Comparison of ENCODE assay signal across 14 cellular contexts in genomic region chr5:15249152-15249551, GRCh38.
DNase-seq lines count a peak whose midpoint lies in the region; ATAC-seq, FAIRE-seq and TF ChIP-seq lines count a peak whose summit lies in the region.
"Had no signal": no experiment of that assay in that cellular context is flagged by ENCODE, and none has a peak within 500 bp of the region (broad histone marks: within the 10 kb centered on the region; RNA-seq: fewer than 3 reads in every experiment).

No MANE protein-coding gene starts in this region.

- peaks cover 2% of the 10 kb centered on the region for H3K9me3 ChIP-seq in osteoblast (ENCODE audit: low read depth, low read length)

- H3K27me3 ChIP-seq in osteoblast (ENCODE audit: insufficient read depth, low read length): no peaks in the 10 kb centered on the region

- H3K36me3 ChIP-seq in osteoblast (ENCODE audit: insufficient read depth, low read length): no peaks in the 10 kb centered on the region

- no peak overlapping the region for H2AFZ ChIP-seq in osteoblast (ENCODE audit: low read length)

- peak overlapping the region; percentile 53 for H3K27ac ChIP-seq in osteoblast (ENCODE audit: low read depth, low read length)
- H3K27ac ChIP-seq: epithelial cell of prostate had no signal

- FAIRE-seq in GM12892 (lab: Jason Lieb, UNC): no peak
- FAIRE-seq: GM12878 had no signal

- no peaks in the 10 kb centered on the region for H4K20me1 ChIP-seq in osteoblast (ENCODE audit: insufficient read depth, low read length)

- ATAC-seq in HG03442 (IDR thresholded peaks at IDR 0.05; ENCODE audit: unreplicated experiment) (no peak), GM19328 (IDR thresholded peaks at IDR 0.05; ENCODE audit: unreplicated experiment) (no peak)
- ATAC-seq: GM12878, left cardiac atrium had no signal

- no peak for TF ChIP-seq POLR2A in GM12892 (IDR thresholded peaks at IDR 0.05; ENCODE audit: low read depth, low read length)

- H3K4me2 ChIP-seq in osteoblast (ENCODE audit: insufficient read depth, low read length): peak overlapping the region; percentile 34

- DNase-seq in GM04503 (ENCODE audit: low read depth): peak; percentile 83
- peak; percentile 67 to 96 for DNase-seq in NOMO-1 (lab: John Stamatoyannopoulos, UW; ENCODE audit: unreplicated experiment in 2 of 2)
- DNase-seq in cardiac fibroblast (ENCODE audit: low read depth in 2 of 2): peak; percentile 71 to 83
- no peak for DNase-seq in osteoblast (ENCODE audit: insufficient read length, low spot score, missing footprints)
- DNase-seq in medulla oblongata (ENCODE audit: extremely low spot score): no peak
- DNase-seq in GM12892 (ENCODE audit: insufficient read length): no peak
- DNase-seq: amygdala; CD8-positive, alpha-beta memory T cell; left cardiac atrium; NCI-H1436 had no signal

- H3K4me3 ChIP-seq in cardiac fibroblast (replicated peaks in 1 of 2; ENCODE audit: low read depth in 2 of 2, low read length in 2 of 2) (no peak overlapping the region), osteoblast (ENCODE audit: insufficient read depth, low read length) (no peak overlapping the region)
- H3K4me3 ChIP-seq: GM12878 had no signal

- H3K79me2 ChIP-seq in osteoblast (ENCODE audit: insufficient read depth, low read length): no peaks in the 10 kb centered on the region

- no peak for TF ChIP-seq CTCF in cardiac fibroblast (IDR thresholded peaks at IDR 0.05; ENCODE audit: low read depth, low read length)
- no peak for TF ChIP-seq CTCF in osteoblast (IDR thresholded peaks at IDR 0.05; ENCODE audit: extremely low read depth, low read depth, low read length)

- peaks cover 10% of the 10 kb centered on the region for H3K4me1 ChIP-seq in osteoblast (ENCODE audit: insufficient read depth, low read length)

Comparison
In these comparisons a context has a peak if more than half of its experiments do, and no peak if none do; other contexts are left out.
1. DNase-seq: peak in GM04503 (single experiment), NOMO-1 (2 of 2) and cardiac fibroblast (2 of 2); none in osteoblast (single experiment), medulla oblongata (single experiment) and GM12892 (single experiment).